ENCODE assay signal across 7 cellular contexts in the genomic region with DNA sequence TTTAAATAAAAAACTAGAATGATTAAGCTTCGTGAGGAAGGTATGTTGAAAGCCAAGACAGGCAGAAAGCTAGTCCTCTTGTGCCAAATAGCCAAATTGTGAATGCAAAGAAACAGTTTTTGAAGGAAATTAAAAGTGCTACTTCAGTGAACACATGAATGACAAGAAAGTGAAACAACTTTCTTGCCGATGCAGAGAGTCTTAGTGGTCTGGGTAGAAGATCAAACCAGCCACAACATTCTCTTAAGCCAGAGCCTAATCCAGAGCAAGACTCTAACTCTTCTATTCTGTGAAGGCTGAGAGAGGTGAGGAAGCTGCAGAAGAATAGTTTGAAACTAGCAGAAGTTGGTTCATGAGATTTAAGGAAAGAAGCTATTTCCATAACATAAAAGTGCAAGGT.
"Had no signal": no experiment of that assay in that cellular context is flagged by ENCODE, and none has a peak within 500 bp of the region (broad histone marks: within the 10 kb centered on the region; RNA-seq: fewer than 3 reads in every experiment).

No MANE protein-coding gene starts in this region.

- H3K4me1 Mint-ChIP-seq: natural killer cell had no signal

- H3K27ac ChIP-seq: heart left ventricle, right atrium auricular region, skin epidermis, transverse colon had no signal

- ATAC-seq: activated T-cell treated with anti-CD3 and anti-CD28 coated beads, Interleukin-2, amount 50 U/mL, for 4 hours; heart left ventricle; natural killer cell had no signal

- H3K9me3 Mint-ChIP-seq: activated T-cell treated with anti-CD3 and anti-CD28 coated beads, Interleukin-2, amount 50 U/mL, for 4 hours; natural killer cell had no signal

- DNase-seq: activated T-cell treated with anti-CD3 and anti-CD28 coated beads, Interleukin-2, amount 50 U/mL, for 4 hours; heart left ventricle; natural killer cell; posterior cingulate gyrus; transverse colon had no signal

- H3K4me3 ChIP-seq: heart left ventricle, right atrium auricular region, skin epidermis, transverse colon had no signal

- H3K9me3 ChIP-seq: heart left ventricle, right atrium auricular region, transverse colon had no signal

- H3K27me3 ChIP-seq: heart left ventricle, right atrium auricular region, transverse colon had no signal

- H3K4me3 Mint-ChIP-seq: activated T-cell treated with anti-CD3 and anti-CD28 coated beads, Interleukin-2, amount 50 U/mL, for 4 hours; natural killer cell had no signal

- H3K4me1 ChIP-seq: heart left ventricle, right atrium auricular region, transverse colon had no signal
